Comparison of ENCODE assay signal across 20 cellular contexts in the genomic region with DNA sequence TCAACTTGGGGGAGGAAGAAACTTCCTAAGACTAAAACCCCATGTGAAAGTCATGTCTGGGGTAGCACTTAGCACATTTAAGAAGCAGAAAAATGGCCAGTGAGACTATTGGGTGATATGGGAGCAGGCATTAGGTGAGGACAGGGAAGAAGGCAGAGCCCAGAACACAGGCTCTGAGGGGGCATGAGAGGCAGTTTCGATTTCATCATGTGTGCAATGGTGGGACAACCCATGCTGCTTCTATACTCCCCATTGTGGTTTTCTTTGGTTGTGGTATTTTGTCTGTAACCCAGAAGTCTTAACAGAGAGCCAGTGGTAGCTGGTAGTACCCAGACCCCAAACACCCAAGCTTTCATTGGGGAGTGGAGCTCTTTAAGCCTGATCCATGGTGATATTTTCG.
"Had no signal": no experiment of that assay in that cellular context is flagged by ENCODE, and none has a peak within 500 bp of the region (broad histone marks: within the 10 kb centered on the region; RNA-seq: fewer than 3 reads in every experiment).

No MANE protein-coding gene starts in this region.

- H3K36me3 ChIP-seq: adrenal gland, breast epithelium, lower lobe of right lung, neutrophil, upper lobe of right lung, WERI-Rb-1 had no signal

- H3K9me3 Mint-ChIP-seq: stimulated activated effector memory CD8-positive, alpha-beta T cell treated with anti-CD3 and anti-CD28 coated beads, Interleukin-12 subunit alpha, Interleukin-12 subunit beta, amount 100 ng/mL, for 72 hours had no signal

- H3K36me3 Mint-ChIP-seq: natural killer cell treated with Interleukin-12 subunit alpha and Interleukin-12 subunit beta and Interleukin-15 and Interleukin-18, amount 100 ng/mL, for 72 hours; stimulated activated effector memory CD8-positive, alpha-beta T cell treated with anti-CD3 and anti-CD28 coated beads, Interleukin-12 subunit alpha, Interleukin-12 subunit beta, amount 100 ng/mL, for 72 hours had no signal

- H3K4me3 ChIP-seq: adrenal gland, breast epithelium, lower lobe of right lung, smooth muscle cell, upper lobe of right lung had no signal

- DNase-seq: activated CD4-positive, alpha-beta T cell treated with anti-CD3 and anti-CD28 coated beads for 1 hour; activated effector memory CD4-positive, alpha-beta T cell treated with Interleukin-2 at 50 U/mL for 16 hours; activated naive CD4-positive, alpha-beta T cell treated with anti-CD3 and anti-CD28 coated beads, Interleukin-2, amount 50 U/mL, for 16 hours; activated T-cell treated with anti-CD3 and anti-CD28 coated beads, Interleukin-2, amount 50 U/mL, for 4 hours; adrenal gland; cerebellar nuclear complex; hippocampal formation; lower lobe of right lung; stimulated activated CD4-positive, alpha-beta T cell treated with anti-CD3 and anti-CD28 coated beads, Interleukin-4, amount 100 ng/mL, for 24 hours; upper lobe of right lung; WERI-Rb-1 had no signal

- H3K27ac ChIP-seq: adrenal gland, breast epithelium, epithelial cell of prostate, foreskin keratinocyte, lower lobe of right lung, neutrophil, parathyroid adenoma, upper lobe of right lung, WERI-Rb-1 had no signal

- H2AFZ ChIP-seq: parathyroid adenoma had no signal

- H3K9me3 ChIP-seq: adrenal gland, breast epithelium, lower lobe of right lung, neutrophil, upper lobe of right lung had no signal

- ATAC-seq: activated T-cell treated with anti-CD3 and anti-CD28 coated beads, Interleukin-2, amount 50 U/mL, for 4 hours; foreskin keratinocyte; lower lobe of right lung; natural killer cell treated with Interleukin-12 subunit alpha and Interleukin-12 subunit beta and Interleukin-15 and Interleukin-18, amount 100 ng/mL, for 72 hours; sciatic nerve; stimulated activated effector memory CD8-positive, alpha-beta T cell treated with anti-CD3 and anti-CD28 coated beads, Interleukin-12 subunit alpha, Interleukin-12 subunit beta, amount 100 ng/mL, for 72 hours; upper lobe of right lung had no signal

- H3K79me2 ChIP-seq: parathyroid adenoma had no signal

- H3K27ac Mint-ChIP-seq: natural killer cell treated with Interleukin-12 subunit alpha and Interleukin-12 subunit beta and Interleukin-15 and Interleukin-18, amount 100 ng/mL, for 72 hours; stimulated activated effector memory CD8-positive, alpha-beta T cell treated with anti-CD3 and anti-CD28 coated beads, Interleukin-12 subunit alpha, Interleukin-12 subunit beta, amount 100 ng/mL, for 72 hours had no signal

- H3K9ac ChIP-seq: parathyroid adenoma had no signal

- H3K27me3 ChIP-seq: adrenal gland, breast epithelium, foreskin keratinocyte, neutrophil, upper lobe of right lung had no signal

- H3K4me1 ChIP-seq: adrenal gland, breast epithelium, foreskin keratinocyte, lower lobe of right lung, parathyroid adenoma, upper lobe of right lung had no signal

- H3K4me2 ChIP-seq: smooth muscle cell had no signal

- H3K4me3 Mint-ChIP-seq: activated T-cell treated with anti-CD3 and anti-CD28 coated beads, Interleukin-2, amount 50 U/mL, for 4 hours; natural killer cell treated with Interleukin-12 subunit alpha and Interleukin-12 subunit beta and Interleukin-15 and Interleukin-18, amount 100 ng/mL, for 72 hours; stimulated activated effector memory CD8-positive, alpha-beta T cell treated with anti-CD3 and anti-CD28 coated beads, Interleukin-12 subunit alpha, Interleukin-12 subunit beta, amount 100 ng/mL, for 72 hours had no signal
